ENCODE assay signal across 1 cellular context in the genomic region with DNA sequence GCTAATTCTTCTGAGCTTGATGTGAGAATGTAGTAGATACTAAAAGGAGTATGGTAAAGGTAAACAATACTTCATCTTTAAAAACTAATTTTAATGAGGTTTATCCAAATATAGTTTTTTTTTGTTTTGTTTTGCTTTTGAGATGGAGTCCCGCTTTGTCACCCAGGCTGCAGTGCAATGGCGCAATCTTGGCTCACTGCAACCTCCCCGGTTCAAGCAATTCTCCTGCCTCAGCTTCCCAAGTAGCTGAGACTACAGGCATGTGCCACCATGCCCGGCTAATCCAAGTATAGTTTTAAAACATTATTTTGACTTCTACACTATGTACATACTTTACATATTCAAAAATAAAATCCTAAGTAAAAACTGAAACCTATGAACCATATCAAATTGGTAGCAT.
TF ChIP-seq lines count a peak whose summit lies in the region.

No MANE protein-coding gene starts in this region.

TF ChIP-seq in K562, 482 proteins besides CTCF, POLR2A, EP300 and RAD21 (continued from another document):
- no peak for TF ChIP-seq HNRNPLL (IDR thresholded peaks at IDR 0.05; ENCODE audit: low read depth, low read length, poor library complexity, severe bottlenecking)
- no peak for TF ChIP-seq ZNF76 (CRISPR knock-in tag; IDR thresholded peaks at IDR 0.05; ENCODE audit: borderline replicate concordance)
- TF ChIP-seq POU5F1 (IDR thresholded peaks at IDR 0.05; ENCODE audit: borderline replicate concordance, low read depth, low read length, partially characterized antibody): no peak
- no peak for TF ChIP-seq CEBPG (CRISPR knock-in tag; IDR thresholded peaks at IDR 0.05)
- TF ChIP-seq CEBPG (tag; conservative IDR thresholded peaks at IDR 0.05 in 1 of 2, IDR thresholded peaks at IDR 0.05 in 1 of 2): peak in 1 of 2 experiments; percentile 67; a peak in 2 of 4 replicates
